10 cellular contexts compared by ENCODE assay signal in genomic region chr19:47258434-47258833, GRCh38. TPM values are rescaled to one million over a fixed set of nuclear protein-coding genes. Genes with fewer than 3 reads are reported as not detected.
DNase-seq lines count a peak whose midpoint lies in the region; ATAC-seq and TF ChIP-seq lines count a peak whose summit lies in the region.
"Had no signal": no experiment of that assay in that cellular context is flagged by ENCODE, and none has a peak within 500 bp of the region (broad histone marks: within the 10 kb centered on the region; RNA-seq: fewer than 3 reads in every experiment).

No MANE protein-coding gene starts in this region.

- peaks cover 50% of the 10 kb centered on the region for H3K36me3 ChIP-seq in left ventricle myocardium inferior
- peaks cover 0 to 2% of the 10 kb centered on the region in 2 donors for H3K36me3 ChIP-seq in body of pancreas (replicated peaks in 1 of 2; ENCODE audit: insufficient read depth in 1 of 2, low read depth in 2 of 2)
- H3K36me3 ChIP-seq in mucosa of descending colon (ENCODE audit: low read depth): no peaks in the 10 kb centered on the region
- H3K36me3 ChIP-seq in upper lobe of right lung: peaks cover 49% of the 10 kb centered on the region

- H3K4me3 ChIP-seq in left ventricle myocardium inferior: peak overlapping the region; percentile 75
- H3K4me3 ChIP-seq in body of pancreas: no peak overlapping the region
- no peak overlapping the region for H3K4me3 ChIP-seq in mucosa of descending colon
- H3K4me3 ChIP-seq in upper lobe of right lung: no peak overlapping the region

- no peak for DNase-seq in left ventricle myocardium inferior
- no peak for DNase-seq in Right ventricle myocardium superior
- DNase-seq in body of pancreas: no peak
- peak in 2 of 3 donors; percentile 29 to 41 for DNase-seq in mucosa of descending colon
- DNase-seq in upper lobe of right lung: no peak
- DNase-seq in SIG-M5 (lab: John Stamatoyannopoulos, UW): no peak
- DNase-seq in T1000 (lab: John Stamatoyannopoulos, UW): no peak
- no peak for DNase-seq in posterior cingulate gyrus
- DNase-seq: NCI-H1105 treated with DMSO at 0.1 percent for 48 hours had no signal

- H3K9me3 ChIP-seq in left ventricle myocardium inferior (replicated peaks) (no peaks in the 10 kb centered on the region), body of pancreas (no peaks in the 10 kb centered on the region), mucosa of descending colon (no peaks in the 10 kb centered on the region), upper lobe of right lung (no peaks in the 10 kb centered on the region)

- peak overlapping the region; percentile 96 for H3K27ac ChIP-seq in left ventricle myocardium inferior (replicated peaks)
- peak overlapping the region; percentile 94 to 97 (median 96) for H3K27ac ChIP-seq in body of pancreas
- peak overlapping the region; percentile 87 for H3K27ac ChIP-seq in upper lobe of right lung

- H3K27me3 ChIP-seq in left ventricle myocardium inferior (ENCODE audit: low read depth) (no peaks in the 10 kb centered on the region), body of pancreas (no peaks in the 10 kb centered on the region), upper lobe of right lung (no peaks in the 10 kb centered on the region)

- 68 to 72% methylated on average over 6 to 9 of the region's 9 CpGs for WGBS in body of pancreas, 2 donors

- no peak for ATAC-seq in Right ventricle myocardium superior (ENCODE audit: poor library complexity)
- ATAC-seq in body of pancreas: no peak
- ATAC-seq in mucosa of descending colon: no peak
- no peak for ATAC-seq in upper lobe of right lung

- TF ChIP-seq POLR2A in body of pancreas (IDR thresholded peaks at IDR 0.05): no peak

- intact Hi-C loops in left ventricle myocardium inferior (cut with micrococcal nuclease) (no loop called here), Right ventricle myocardium superior (cut with DNase I) (no loop called here), body of pancreas (cut with DNase I) (no loop called here), mucosa of descending colon (cut with DNase I, micrococcal nuclease) (no loop called here), upper lobe of right lung (cut with DNase I) (no loop called here), posterior cingulate gyrus (cut with DNase I) (no loop called here)

- peaks cover 35% of the 10 kb centered on the region for H3K4me1 ChIP-seq in left ventricle myocardium inferior
- peaks cover 66% of the 10 kb centered on the region for H3K4me1 ChIP-seq in body of pancreas
- peaks cover 23% of the 10 kb centered on the region for H3K4me1 ChIP-seq in mucosa of descending colon (ENCODE audit: low read depth)
- H3K4me1 ChIP-seq in upper lobe of right lung: peaks cover 19% of the 10 kb centered on the region

- TF ChIP-seq CTCF in left ventricle myocardium inferior (IDR thresholded peaks at IDR 0.05; ENCODE audit: borderline replicate concordance) (no peak), body of pancreas (IDR thresholded peaks at IDR 0.05) (no peak), mucosa of descending colon (IDR thresholded peaks at IDR 0.05) (no peak), upper lobe of right lung (IDR thresholded peaks at IDR 0.05) (no peak)

RNA-seq across cellular contexts. Expression of gene CCDC9, which starts 2.1 kb away (rescaled TPM):
- total RNA-seq in left ventricle myocardium inferior (21.6 TPM), Right ventricle myocardium superior (16.3 TPM), body of pancreas (10 to 100 TPM; 51.1 to 55.7 TPM), mucosa of descending colon (10 to 100 TPM; 33.3 to 46.9 (median 38.7) TPM), upper lobe of right lung (36.1 TPM)

RNA-seq across cellular contexts. Expression of gene INAFM1, which starts 16.3 kb away (rescaled TPM):
- total RNA-seq in left ventricle myocardium inferior: 12.2 TPM
- total RNA-seq in Right ventricle myocardium superior: 10.4 TPM
- 10 to 100 TPM in 1 of 2 donors, 1 to 10 TPM in 1; 9.1 to 10.2 TPM for total RNA-seq in body of pancreas
- 10 to 100 TPM; 14.7 to 28.9 (median 16.7) TPM for total RNA-seq in mucosa of descending colon
- total RNA-seq in upper lobe of right lung: 18.2 TPM

RNA-seq across cellular contexts. Expression of gene BBC3, which starts 27.4 kb away (rescaled TPM):
- total RNA-seq in left ventricle myocardium inferior (3.9 TPM), Right ventricle myocardium superior (3.8 TPM), body of pancreas (10 to 100 TPM in 1 of 2 donors, 1 to 10 TPM in 1; 1.3 to 11.4 TPM), mucosa of descending colon (10 to 100 TPM; 18.3 to 24.9 (median 22.8) TPM), upper lobe of right lung (20.1 TPM)

RNA-seq across cellular contexts. Expression of gene C5AR1, which starts 51.2 kb away (rescaled TPM):
- total RNA-seq in left ventricle myocardium inferior (3.9 TPM), Right ventricle myocardium superior (3.4 TPM), body of pancreas (1 to 10 TPM; 2.6 to 5.4 TPM), mucosa of descending colon (10 to 100 TPM in 1 of 3 donors, 1 to 10 TPM in 2; 5.1 to 13.5 (median 7.9) TPM), upper lobe of right lung (58.9 TPM)
- total RNA-seq: Daoy had no signal

Comparison
In these comparisons a context has a peak if more than half of its experiments do, and no peak if none do; other contexts are left out.
1. DNase-seq: peak in mucosa of descending colon (2 of 3); none in left ventricle myocardium inferior (single experiment), Right ventricle myocardium superior (single experiment), body of pancreas (0 of 4), upper lobe of right lung (single experiment), SIG-M5 (single experiment), T1000 (single experiment) and posterior cingulate gyrus (0 of 10).
2. Peak in every context shown above with its lines, with median percentiles within 50 percentile points of each other: H3K27ac ChIP-seq.